ENCODE assay signal across 8 cellular contexts in the genomic region with DNA sequence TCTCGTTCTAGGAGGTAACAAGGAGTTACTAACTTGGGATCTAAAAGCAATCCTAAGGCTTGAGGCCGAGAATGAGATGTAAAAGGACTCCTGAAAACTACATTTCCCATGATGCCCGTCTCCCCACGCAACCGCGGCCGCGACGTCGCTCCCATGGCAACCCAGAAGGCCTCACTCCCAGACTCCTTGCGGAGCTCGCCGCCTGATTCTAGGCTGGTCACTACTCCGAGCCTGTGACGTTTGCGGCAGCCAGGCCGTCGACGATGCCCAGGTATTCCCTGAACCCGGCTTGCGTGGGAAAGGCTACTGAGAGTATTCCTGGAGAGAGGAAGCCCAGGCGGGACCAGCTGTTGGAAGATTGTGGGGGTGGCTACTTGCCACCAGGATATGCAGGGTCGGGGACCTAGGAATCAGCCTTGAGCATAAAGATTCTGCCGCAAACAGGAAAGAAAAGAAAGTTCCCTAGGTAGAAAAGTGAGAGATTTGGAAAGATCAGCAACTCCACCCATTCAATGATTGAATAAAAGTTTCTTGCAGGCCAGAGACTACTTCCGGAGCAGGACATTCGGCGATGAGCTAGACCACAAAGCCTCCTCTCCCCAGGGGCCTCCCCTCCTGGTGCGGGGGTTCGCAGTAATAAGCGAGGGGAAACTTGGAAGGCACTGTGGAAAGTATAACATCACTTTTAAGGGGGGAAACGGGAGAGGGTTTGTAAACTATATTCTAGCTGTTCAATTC. TPM values are rescaled to one million over a fixed set of nuclear protein-coding genes. Genes with fewer than 3 reads are reported as not detected.
A peak's percentile ranks its signal among the peaks of the same experiment; 100 is the strongest.
DNase-seq lines count a peak whose midpoint lies in the region; ATAC-seq, FAIRE-seq and TF ChIP-seq lines count a peak whose summit lies in the region.

A gene (plus strand): TSS at position 164 of the 738 bp plus-strand sequence. CDS start 100 bp downstream, at position 264.

- WGBS in H1 (ENCODE audit: extremely low coverage in 1 of 2, insufficient coverage in 1 of 2, insufficient read length in 1 of 2, insufficient replicate concordance in 2 of 2, low coverage in 1 of 2, low lambda C conversion rate in 2 of 2, missing lambda C conversion rate in 1 of 2), 2 experiments: 2% methylated on average over 31 of the region's 31 CpGs; no CpG with 5 or more reads in 1 of the 2 experiments

- H3K27me3 Mint-ChIP-seq in CD8-positive, alpha-beta T cell (ENCODE audit: low read depth): peaks cover 8% of the 10 kb centered on the region
- peaks cover 3% of the 10 kb centered on the region for H3K27me3 Mint-ChIP-seq in memory B cell

- H3K14ac ChIP-seq in H1 (ENCODE audit: insufficient read length): no peak within 1 kb of the TSS

- no peak within 1 kb of the TSS for H3K4ac ChIP-seq in H1 (replicated peaks; ENCODE audit: insufficient read length, low read depth, low read length)

- no peak within 1 kb of the TSS for H2BK120ac ChIP-seq in H1 (replicated peaks; ENCODE audit: low read depth, low read length)

- peaks cover 8% of the 10 kb centered on the region for H3K36me3 Mint-ChIP-seq in CD8-positive, alpha-beta T cell
- H3K36me3 Mint-ChIP-seq in memory B cell: no peaks in the 10 kb centered on the region

- no peak within 1 kb of the TSS for H4K91ac ChIP-seq in H1 (replicated peaks; ENCODE audit: insufficient read length, low read length)

- peak within 1 kb of the TSS; percentile 97 for H3K4me3 ChIP-seq in CD8-positive, alpha-beta T cell (ENCODE audit: low read depth, low read length)
- H3K4me3 ChIP-seq in H1 (ENCODE audit: extremely low read depth in 1 of 4, insufficient read depth in 2 of 4, low read depth in 3 of 4, low read length in 4 of 4): peak within 1 kb of the TSS; percentile 48 to 75 (median 68)

- H2AK5ac ChIP-seq in H1 (ENCODE audit: low read depth, low read length): no peak within 1 kb of the TSS

- H4K20me1 ChIP-seq in H1 (replicated peaks in 1 of 2; ENCODE audit: control insufficient read depth in 1 of 2, insufficient read depth in 2 of 2, low read length in 2 of 2): no peaks in the 10 kb centered on the region

- POLR2A ChIA-PET in CD8-positive, alpha-beta T cell (lab: Charles Lee): no interaction called here
- POLR2A ChIA-PET in H1 (lab: Charles Lee; ENCODE audit: partially characterized antibody): interaction anchor here (1.0 kb wide), 1 partner anchor 17 kb away, joined by 3 read pairs; no protein-coding TSS in a partner anchor

- peak within 1 kb of the TSS; percentile 80 for H3K27ac Mint-ChIP-seq in CD8-positive, alpha-beta T cell
- H3K27ac Mint-ChIP-seq in memory B cell: peak within 1 kb of the TSS; percentile 86

- H3K79me1 ChIP-seq in H1 (ENCODE audit: low read depth, low read length): no peaks in the 10 kb centered on the region

- H3K27me3 ChIP-seq in CD8-positive, alpha-beta T cell (ENCODE audit: insufficient read depth, low read length): no peaks in the 10 kb centered on the region
- no peaks in the 10 kb centered on the region for H3K27me3 ChIP-seq in H1 (replicated peaks in 1 of 4; ENCODE audit: control insufficient read depth in 3 of 4, extremely low read depth in 1 of 4, insufficient read depth in 3 of 4, low read length in 3 of 4)

- H3K4me1 ChIP-seq in CD8-positive, alpha-beta T cell (ENCODE audit: insufficient read depth, low read length): no peaks in the 10 kb centered on the region
- H3K4me1 ChIP-seq in H1 (replicated peaks in 1 of 4; ENCODE audit: control insufficient read depth in 3 of 4, insufficient read depth in 4 of 4, low read length in 3 of 4): peaks cover 0 to 3% (median 0%) of the 10 kb centered on the region in 4 experiments; a peak in 1 of 7 replicates

- peaks cover 15% of the 10 kb centered on the region for H3K4me1 Mint-ChIP-seq in CD8-positive, alpha-beta T cell (ENCODE audit: low read depth)
- peaks cover 10% of the 10 kb centered on the region for H3K4me1 Mint-ChIP-seq in memory B cell

- no peaks in the 10 kb centered on the region for H3K36me3 ChIP-seq in CD8-positive, alpha-beta T cell (ENCODE audit: insufficient read depth, low read length)
- no peaks in the 10 kb centered on the region; a peak in 1 of 8 replicates for H3K36me3 ChIP-seq in H1 (ENCODE audit: control insufficient read depth in 2 of 4, insufficient read depth in 4 of 4, low read length in 3 of 4)

- H2BK12ac ChIP-seq in H1 (ENCODE audit: low read depth, low read length): no peak within 1 kb of the TSS

- no peaks in the 10 kb centered on the region for H3K79me2 ChIP-seq in H1 (ENCODE audit: control insufficient read depth in 1 of 2, insufficient read depth in 2 of 2, low read length in 2 of 2)

- H3K23me2 ChIP-seq in H1 (ENCODE audit: low read depth, low read length): no peaks in the 10 kb centered on the region

- TF ChIP-seq CTCF in CD8-positive, alpha-beta T cell (IDR thresholded peaks at IDR 0.05): no peak
- TF ChIP-seq CTCF in H1 (IDR thresholded peaks at IDR 0.05; ENCODE audit: control extremely low read depth in 1 of 3, insufficient read depth in 1 of 3, low read depth in 1 of 3, low read length in 3 of 3): no peak

- no peak within 1 kb of the TSS for H2BK15ac ChIP-seq in H1 (ENCODE audit: low read length)

- TF ChIP-seq EP300 in H1 (IDR thresholded peaks at IDR 0.05; ENCODE audit: borderline replicate concordance in 1 of 2, low read depth in 2 of 2, low read length in 2 of 2): no peak

- no peak within 1 kb of the TSS for H3K56ac ChIP-seq in H1 (replicated peaks; ENCODE audit: insufficient read length, low read depth, low read length)

- TF ChIP-seq POLR2A in H1 (IDR thresholded peaks at IDR 0.05; ENCODE audit: control extremely low read depth in 1 of 2, low read depth in 2 of 2, low read length in 2 of 2): peak in 1 of 2 experiments; percentile 63; a peak in 1 of 3 replicates

- no peak within 1 kb of the TSS for H2BK20ac ChIP-seq in H1 (ENCODE audit: low read length)

- no peak within 1 kb of the TSS for H3K23ac ChIP-seq in H1 (ENCODE audit: insufficient read length)

- ATAC-seq in CD8-positive, alpha-beta T cell: peak; percentile 92
- ATAC-seq in GM19467 (IDR thresholded peaks at IDR 0.05; ENCODE audit: unreplicated experiment) (peak; percentile 97), memory B cell (ENCODE audit: low read depth) (peak; percentile 99)

- no peak within 1 kb of the TSS for H2BK5ac ChIP-seq in H1 (ENCODE audit: low read depth, low read length)

- H4K5ac ChIP-seq in H1 (ENCODE audit: insufficient read length, low read depth, low read length): no peak within 1 kb of the TSS

- CTCF ChIA-PET in CD8-positive, alpha-beta T cell (lab: Charles Lee): no interaction called here
- CTCF ChIA-PET in H1 (lab: Charles Lee; ENCODE audit: partially characterized antibody): interaction anchor here (0.5 to 1.1 kb wide), 4 partner anchors 56 to 545 kb away, joined by 3 to 4 read pairs (median 4); no protein-coding TSS in a partner anchor

- peak within 1 kb of the TSS; percentile 78 to 80 for H3K4me2 ChIP-seq in H1 (ENCODE audit: insufficient read depth in 1 of 2, low read depth in 2 of 2, low read length in 2 of 2)

- H3K18ac ChIP-seq in H1 (ENCODE audit: extremely low read depth, low read length): no peak within 1 kb of the TSS

- intact Hi-C loops in CD8-positive, alpha-beta T cell (cut with DNase I, micrococcal nuclease): loop anchor here (2.0 to 10.0 kb wide), 6 partner anchors 135 to 591 kb away; a partner anchor contains a TSS

- H3K4me3 Mint-ChIP-seq in CD8-positive, alpha-beta T cell: peak within 1 kb of the TSS; percentile 96
- peak within 1 kb of the TSS; percentile 99 for H3K4me3 Mint-ChIP-seq in memory B cell

- peak; percentile 38 to 82 (median 70) for DNase-seq in CD8-positive, alpha-beta T cell
- DNase-seq in HS-27A (ENCODE audit: low read depth) (peak; percentile 69), NOMO-1 (lab: John Stamatoyannopoulos, UW; ENCODE audit: unreplicated experiment in 2 of 2) (peak; percentile 81 to 83), H1 (ENCODE audit: low read depth in 1 of 2, low spot score in 2 of 2) (peak; percentile 53 to 92), memory B cell (ENCODE audit: low spot score in 2 of 2) (peak; percentile 61 to 63)
- DNase-seq in activated CD8-positive, alpha-beta memory T cell treated with anti-CD3 and anti-CD28 coated beads for 4 hours (ENCODE audit: low read depth in 2 of 2): peak; percentile 64 to 69
- peak; percentile 62 for DNase-seq in stimulated activated CD8-positive, alpha-beta memory T cell treated with anti-CD3 and anti-CD28 coated beads, Interleukin-12 subunit alpha, Interleukin-12 subunit beta, amount 100 ng/mL, for 24 hours (ENCODE audit: extremely low read depth)

- H3K9ac ChIP-seq in H1 (replicated peaks in 1 of 4; ENCODE audit: extremely low read depth in 1 of 4, low read depth in 3 of 4, low read length in 3 of 4): peak within 1 kb of the TSS; percentile 31 to 54 (median 40)

- H4K8ac ChIP-seq in H1 (ENCODE audit: extremely low read depth, insufficient read depth, low read length): peak within 1 kb of the TSS; percentile 82; the same call in 1 of the 2 replicates

- peak within 1 kb of the TSS; percentile 48 for H3K27ac ChIP-seq in CD8-positive, alpha-beta T cell (ENCODE audit: low read depth, low read length)
- no peak within 1 kb of the TSS; the same call in 1 of the 2 replicates for H3K27ac ChIP-seq in H1 (ENCODE audit: low read depth, low read length)

- H2AFZ ChIP-seq in H1 (ENCODE audit: low read length): peak within 1 kb of the TSS; percentile 66

- H3K9me3 ChIP-seq in CD8-positive, alpha-beta T cell (ENCODE audit: low read length): no peaks in the 10 kb centered on the region
- no peaks in the 10 kb centered on the region for H3K9me3 ChIP-seq in H1 (ENCODE audit: insufficient read depth in 2 of 2, low read depth in 1 of 2, low read length in 1 of 2)

- TF ChIP-seq RAD21 in H1 (IDR thresholded peaks at IDR 0.05 in 1 of 2, conservative IDR thresholded peaks at IDR 0.05 in 1 of 2; ENCODE audit: low read depth in 2 of 2, low read length in 2 of 2): 0 out of 4 replicates have a peak, but pooled peaks of 1 of the 2 experiments have one; percentile 0

- peak; percentile 91 for FAIRE-seq in H1 (lab: Jason Lieb, UNC)

- no peaks in the 10 kb centered on the region for H3K9me3 Mint-ChIP-seq in CD8-positive, alpha-beta T cell
- no peaks in the 10 kb centered on the region for H3K9me3 Mint-ChIP-seq in memory B cell

TF ChIP-seq in H1, 55 proteins besides CTCF, POLR2A, EP300 and RAD21 (continues in another document):
- TF ChIP-seq, protein P1, sequence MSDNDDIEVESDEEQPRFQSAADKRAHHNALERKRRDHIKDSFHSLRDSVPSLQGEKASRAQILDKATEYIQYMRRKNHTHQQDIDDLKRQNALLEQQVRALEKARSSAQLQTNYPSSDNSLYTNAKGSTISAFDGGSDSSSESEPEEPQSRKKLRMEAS (IDR thresholded peaks at IDR 0.05): peak; percentile 67

RNA-seq across cellular contexts. Expression of the gene that starts here (rescaled TPM):
- 1 to 10 TPM; 1.4 to 1.8 TPM for total RNA-seq in CD8-positive, alpha-beta T cell
- 6.4 and 7.6 TPM in 2 replicates for total RNA-seq in H1 (2021; fragmentation: NEBNext Ultra II Directional; extraction: Animal tissue kit (Norgen Biotek cat#: 25700))
- 2.2 and 3.9 TPM in 2 replicates for polyA plus RNA-seq in H1 (2011; rRNA removed)
- 7.0 TPM for polyA plus RNA-seq in H1 (2011; cell fraction: cytosol; rRNA removed)
- 0.70 TPM for polyA plus RNA-seq in H1 (2011; cell fraction: nucleus; rRNA removed)
- 5.3 to 6.4 TPM (median 5.4 TPM) in 4 replicates for polyA plus RNA-seq in H1 (2012, experiment 1 of 2)
- 0.85 TPM for polyA plus RNA-seq in H1 (2012, experiment 2 of 2)
- 7.5 TPM for polyA plus RNA-seq in H1 (2013, experiment 1 of 2)
- 7.8 TPM for polyA plus RNA-seq in H1 (2013, experiment 2 of 2)
- 2.0 and 4.9 TPM in 2 replicates for polyA minus RNA-seq in H1 (2011; rRNA and poly(A)+ RNA removed)
- 2.3 TPM for polyA minus RNA-seq in H1 (2011; cell fraction: cytosol; rRNA and poly(A)+ RNA removed)
- polyA minus RNA-seq in H1 (2011; cell fraction: nucleus; rRNA and poly(A)+ RNA removed): 4.0 TPM
